In the genomic region with DNA sequence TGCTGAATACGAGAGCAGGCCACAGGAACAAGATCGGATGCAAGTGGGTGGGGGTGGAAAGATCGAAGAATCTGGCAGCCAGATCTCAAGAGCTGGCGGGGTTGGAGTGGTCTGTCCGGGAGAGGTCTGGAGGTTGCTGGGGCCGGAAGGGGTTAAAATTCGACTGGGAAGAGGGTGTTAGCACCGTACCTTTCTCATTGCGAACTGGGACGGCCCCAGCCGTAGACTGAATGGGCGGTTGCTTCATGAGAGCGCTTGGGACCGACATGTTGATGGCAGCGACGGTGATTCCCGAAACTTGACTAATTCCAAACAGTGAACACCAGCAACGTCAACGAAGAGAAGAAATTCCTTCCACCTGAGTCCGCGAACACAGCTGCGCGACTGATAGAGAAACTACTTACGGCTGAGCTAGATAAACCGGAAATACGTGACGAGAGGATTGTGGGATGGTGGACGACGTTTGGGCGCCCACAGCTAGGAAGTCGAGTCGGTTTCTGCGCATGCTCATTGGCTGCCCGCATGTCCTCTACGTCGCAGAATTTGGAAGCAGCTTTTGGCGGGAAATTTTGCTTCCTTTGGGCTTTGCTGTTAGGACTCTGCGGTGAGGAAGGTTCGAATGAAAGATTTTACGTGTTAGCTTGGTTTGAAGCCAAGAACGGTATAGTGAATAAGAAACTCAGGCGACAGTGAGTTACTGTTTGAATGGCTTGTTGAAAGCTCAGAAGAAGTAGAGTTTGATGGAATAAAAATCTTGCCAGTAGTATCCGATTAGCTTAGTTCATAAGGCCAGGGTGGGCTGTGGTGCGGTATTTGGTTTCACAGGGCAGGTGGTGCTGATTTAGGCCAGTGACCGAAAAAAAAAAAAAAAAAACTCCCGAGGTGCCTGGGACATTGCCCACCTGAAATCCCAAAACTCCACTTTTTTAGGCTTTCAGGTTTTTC, we compare ENCODE assay signal across 8 cellular contexts. TPM values are rescaled to one million over a fixed set of nuclear protein-coding genes. Genes with fewer than 3 reads are reported as not detected.
DNase-seq lines count a peak whose midpoint lies in the region; ATAC-seq, FAIRE-seq and TF ChIP-seq lines count a peak whose summit lies in the region.

A gene with protein sequence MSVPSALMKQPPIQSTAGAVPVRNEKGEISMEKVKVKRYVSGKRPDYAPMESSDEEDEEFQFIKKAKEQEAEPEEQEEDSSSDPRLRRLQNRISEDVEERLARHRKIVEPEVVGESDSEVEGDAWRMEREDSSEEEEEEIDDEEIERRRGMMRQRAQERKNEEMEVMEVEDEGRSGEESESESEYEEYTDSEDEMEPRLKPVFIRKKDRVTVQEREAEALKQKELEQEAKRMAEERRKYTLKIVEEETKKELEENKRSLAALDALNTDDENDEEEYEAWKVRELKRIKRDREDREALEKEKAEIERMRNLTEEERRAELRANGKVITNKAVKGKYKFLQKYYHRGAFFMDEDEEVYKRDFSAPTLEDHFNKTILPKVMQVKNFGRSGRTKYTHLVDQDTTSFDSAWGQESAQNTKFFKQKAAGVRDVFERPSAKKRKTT (minus strand): TSS at position 389 of the 945 bp plus-strand sequence. CDS start 121 bp downstream, at position 268.

- no peaks in the 10 kb centered on the region for H3K27me3 ChIP-seq in keratinocyte (ENCODE audit: control insufficient read depth, extremely low read depth, insufficient read depth, low read length)

- dilution Hi-C loops in keratinocyte (cut with MboI; ENCODE audit: extremely low pct_ligation_motif_present, low sequenced_read_pairs), result no loop called here

- H3K9ac ChIP-seq in keratinocyte (ENCODE audit: control insufficient read depth, extremely low read depth, insufficient read depth, low read length), result peak within 1 kb of the TSS; percentile 97

- H3K79me2 ChIP-seq in keratinocyte (ENCODE audit: control insufficient read depth, insufficient read depth, low read length), result peaks cover 46% of the 10 kb centered on the region

- H2AFZ ChIP-seq in keratinocyte (ENCODE audit: control insufficient read depth, low read length), result peak within 1 kb of the TSS; percentile 89

- peak within 1 kb of the TSS; percentile 78 to 94 (median 92) for H3K4me3 ChIP-seq in keratinocyte (ENCODE audit: control insufficient read depth in 2 of 3, extremely low read depth in 1 of 3, insufficient read depth in 2 of 3, low read depth in 1 of 3, low read length in 3 of 3)

- ATAC-seq in GM19025 (IDR thresholded peaks at IDR 0.05; ENCODE audit: low read depth, unreplicated experiment), result peak; percentile 62
- ATAC-seq in HG03432 (IDR thresholded peaks at IDR 0.05; ENCODE audit: unreplicated experiment), result peak; percentile 75

- H3K9me3 ChIP-seq in keratinocyte (ENCODE audit: control insufficient read depth, low read depth, low read length), result no peaks in the 10 kb centered on the region

- no peaks in the 10 kb centered on the region for H4K20me1 ChIP-seq in keratinocyte (ENCODE audit: control insufficient read depth, extremely low read depth, insufficient read depth, low read length)

- H3K9me1 ChIP-seq in keratinocyte (ENCODE audit: control insufficient read depth, extremely low read depth, insufficient read depth, low read length), result no peaks in the 10 kb centered on the region

- H3K4me1 ChIP-seq in keratinocyte (ENCODE audit: control insufficient read depth, extremely low read depth, insufficient read depth, low read length), result peaks cover 16% of the 10 kb centered on the region

- peak; percentile 95 for FAIRE-seq in keratinocyte (lab: Jason Lieb, UNC)

- H3K4me2 ChIP-seq in keratinocyte (ENCODE audit: control insufficient read depth, extremely low read depth, insufficient read depth, low read depth, low read length), result peak within 1 kb of the TSS; percentile 91

- H3K27ac ChIP-seq in keratinocyte (ENCODE audit: control insufficient read depth, insufficient read depth, low read length), result peak within 1 kb of the TSS; percentile 98

- TF ChIP-seq CTCF in keratinocyte (optimal IDR thresholded peaks at IDR 0.05 in 1 of 3, IDR thresholded peaks at IDR 0.05 in 1 of 3, conservative IDR thresholded peaks at IDR 0.05 in 1 of 3; ENCODE audit: extremely low read depth in 1 of 3, insufficient read depth in 2 of 3, low read length in 3 of 3), result no peak

- no peaks in the 10 kb centered on the region for H3K36me3 ChIP-seq in keratinocyte (ENCODE audit: control insufficient read depth in 2 of 2, extremely low read depth in 1 of 2, insufficient read depth in 2 of 2, low read length in 2 of 2)

- peak; percentile 97 for DNase-seq in AG08396 (ENCODE audit: low spot score)
- DNase-seq in NCI-H510A (lab: John Stamatoyannopoulos, UW), result peak; percentile 84
- peak; percentile 85 for DNase-seq in activated CD4-positive, alpha-beta T cell treated with anti-CD3 and anti-CD28 coated beads for 1 hour
- DNase-seq in cerebellum (ENCODE audit: low spot score), result peak; percentile 96
- DNase-seq in keratinocyte (ENCODE audit: low read depth, low spot score), result peak; percentile 89
- peak; percentile 75 to 79 for DNase-seq in stimulated activated CD4-positive, alpha-beta T cell treated with anti-CD3 and anti-CD28 coated beads, Interleukin-15, amount 100 ng/mL, for 1 hour (ENCODE audit: low read depth in 1 of 2, low spot score in 1 of 2)

RNA-seq across cellular contexts. Expression of the gene that starts here (rescaled TPM):
- 16.4 TPM for total RNA-seq in cerebellum
- 20.0 to 33.1 TPM (median 25.6 TPM) in 3 replicates for polyA plus RNA-seq in keratinocyte
- polyA plus RNA-seq in keratinocyte (2011; ENCODE audit: low read depth), result 64.6 TPM
- polyA plus RNA-seq in keratinocyte (2011; cell fraction: cytosol; rRNA removed), result 22.3 and 30.8 TPM in 2 replicates
- polyA plus RNA-seq in keratinocyte (2011; cell fraction: nucleus; rRNA removed), result 30.1 and 43.2 TPM in 2 replicates
- polyA plus RNA-seq in keratinocyte (2012; ENCODE audit: low replicate concordance), result 32.8 and 35.7 TPM in 2 replicates
- 6.1 to 15.9 TPM (median 14.0 TPM) in 3 replicates for polyA minus RNA-seq in keratinocyte
- 19.8 TPM for polyA minus RNA-seq in keratinocyte (2011; cell fraction: cytosol; rRNA and poly(A)+ RNA removed)
- 11.6 and 18.8 TPM in 2 replicates for polyA minus RNA-seq in keratinocyte (2011; cell fraction: nucleus; rRNA and poly(A)+ RNA removed)

Comparison
In these comparisons a context has a peak if more than half of its experiments do, and no peak if none do; other contexts are left out.
1. Peak in every context shown above with its lines: DNase-seq, ATAC-seq, H3K4me3 ChIP-seq and H3K27ac ChIP-seq.